12 cellular contexts compared by ENCODE assay signal in the genomic region with DNA sequence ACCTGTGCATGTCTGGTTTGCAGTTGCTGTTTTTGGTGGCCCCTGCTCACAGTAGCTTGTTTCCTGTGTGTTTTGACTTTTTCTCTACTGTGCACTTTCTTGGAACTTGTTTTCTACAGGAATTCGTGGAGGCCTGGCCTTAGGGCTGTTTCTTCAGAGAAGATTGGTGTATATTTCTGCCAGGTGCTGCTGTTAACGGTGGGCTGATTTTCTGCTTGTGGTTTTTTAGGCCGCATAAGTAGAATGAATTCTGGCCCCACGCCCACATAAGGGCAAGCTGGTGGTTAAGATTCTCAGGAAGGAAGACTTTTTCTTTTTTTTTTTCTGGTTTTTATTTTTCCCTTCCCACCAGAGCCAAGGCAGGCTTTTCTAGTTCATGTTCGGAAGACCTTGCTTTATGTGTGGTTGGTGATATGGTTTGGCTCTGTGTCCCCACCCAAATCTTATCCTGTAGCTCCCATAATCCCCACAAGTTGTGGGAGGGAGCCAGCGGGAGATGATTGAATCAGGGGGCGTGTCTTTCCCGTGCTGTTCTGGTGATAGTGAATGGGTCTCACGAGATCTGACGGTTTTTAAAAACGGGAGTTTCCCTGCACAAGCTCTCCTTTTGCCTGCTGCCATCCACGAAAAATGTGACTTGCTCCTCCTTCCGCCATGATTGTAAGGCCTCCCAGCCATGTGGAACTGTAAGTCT.
A peak's percentile ranks its signal among the peaks of the same experiment; 100 is the strongest.
DNase-seq lines count a peak whose midpoint lies in the region; ATAC-seq, FAIRE-seq and TF ChIP-seq lines count a peak whose summit lies in the region.
"Had no signal": no experiment of that assay in that cellular context is flagged by ENCODE, and none has a peak within 500 bp of the region (broad histone marks: within the 10 kb centered on the region; RNA-seq: fewer than 3 reads in every experiment).

No MANE protein-coding gene starts in this region.

- FAIRE-seq in GM12878 (lab: Jason Lieb, UNC) (no peak), urothelium cell line (lab: Jason Lieb, UNC) (no peak)
- FAIRE-seq: bronchial epithelial cell had no signal

- no peak for TF ChIP-seq RAD21 in GM12878 (IDR thresholded peaks at IDR 0.05; ENCODE audit: insufficient read depth, low read depth, low read length)

- peak; percentile 6 for DNase-seq in stimulated activated CD4-positive, alpha-beta T cell treated with anti-CD3 and anti-CD28 coated beads, Interleukin-2, amount 100 ng/mL, for 4 hours (ENCODE audit: low read depth)
- no peak for DNase-seq in stimulated activated CD4-positive, alpha-beta T cell treated with anti-CD3 and anti-CD28 coated beads, Interleukin-12 subunit alpha, Interleukin-12 subunit beta, amount 100 ng/mL, for 4 hours
- DNase-seq in RPMI8226 (peak; percentile 97), GM12878 (ENCODE audit: low read depth, low spot score) (peak; percentile 19), urothelium cell line (ENCODE audit: low spot score) (peak; percentile 19), DMS153 treated with DMSO at 0.1 percent for 48 hours (lab: John Stamatoyannopoulos, UW; ENCODE audit: unreplicated experiment) (no peak), iPS-NIHi11 (ENCODE audit: low spot score) (no peak)
- DNase-seq: H7, NCI-H82 had no signal

- TF ChIP-seq POLR2A in GM12878 (IDR thresholded peaks at IDR 0.05; ENCODE audit: low read depth, low read length) = no peak

- BruUV-seq in GM12878 (replicated peaks; lab: Mats Ljungman, UMichigan) = no TSS peak

- H3K4me3 ChIP-seq in GM12878 = no peak overlapping the region
- H3K4me3 ChIP-seq: SJSA1 had no signal

- H3K27ac ChIP-seq in GM12878 (ENCODE audit: control insufficient read depth, insufficient read depth) = no peak overlapping the region
- H3K27ac ChIP-seq: SJSA1 had no signal

- H3K9ac ChIP-seq in GM12878 (ENCODE audit: control insufficient read depth, insufficient read depth, low read length) = no peak overlapping the region

- H3K79me2 ChIP-seq in GM12878 (ENCODE audit: control insufficient read depth, insufficient read depth, low read length) = no peaks in the 10 kb centered on the region

- H3K4me2 ChIP-seq in GM12878 (ENCODE audit: control insufficient read depth, insufficient read depth) = peak overlapping the region; percentile 30

- peaks cover 8% of the 10 kb centered on the region for H3K9me3 ChIP-seq in GM12878 (replicated peaks; ENCODE audit: control insufficient read depth, insufficient read depth, low read length)
- H3K9me3 ChIP-seq: SJSA1 had no signal

- RAD21 ChIA-PET in GM12878 (lab: Charles Lee; ENCODE audit: unreplicated experiment) = no interaction called here

- no peaks in the 10 kb centered on the region; a peak in 1 of 4 replicates for H3K27me3 ChIP-seq in GM12878 (replicated peaks in 1 of 2; ENCODE audit: control insufficient read depth in 2 of 2, insufficient read depth in 2 of 2, low read length in 1 of 2)

- no peaks in the 10 kb centered on the region for H3K36me3 ChIP-seq in GM12878 (ENCODE audit: control insufficient read depth in 2 of 2, insufficient read depth in 2 of 2, low read length in 1 of 2)
- H3K36me3 ChIP-seq: SJSA1 had no signal

- POLR2A ChIA-PET in GM12878 (lab: Charles Lee) = interaction anchor here (0.6 kb wide), 1 partner anchor 23 kb away, joined by 3 read pairs; no protein-coding TSS in a partner anchor

- in situ Hi-C loops in GM12878 (cut with MboI) = no loop called here

- intact Hi-C loops in GM12878 (cut with micrococcal nuclease; ENCODE audit: unreplicated experiment) = no loop called here

- TF ChIP-seq CTCF in GM12878 (IDR thresholded peaks at IDR 0.05 in 2 of 3, conservative IDR thresholded peaks at IDR 0.05 in 1 of 3; ENCODE audit: control insufficient read depth in 2 of 3, extremely low read depth in 1 of 3, insufficient read depth in 1 of 3, low read depth in 3 of 3, low read length in 3 of 3) = no peak

- WGBS in GM12878 (ENCODE audit: insufficient coverage, insufficient replicate concordance, low lambda C conversion rate, missing lambda C conversion rate) = 13% methylated on average over 13 of the region's 13 CpGs

- CTCF ChIA-PET in GM12878 (lab: Yijun Ruan, JAX) = interaction anchor here (0.6 kb wide), 1 partner anchor 305 kb away, joined by 3 read pairs; no protein-coding TSS in a partner anchor

- H4K20me1 ChIP-seq in GM12878 (ENCODE audit: control insufficient read depth, insufficient read depth) = no peaks in the 10 kb centered on the region

- no peak for TF ChIP-seq EP300 in GM12878 (IDR thresholded peaks at IDR 0.05; ENCODE audit: borderline replicate concordance in 1 of 2, control insufficient read depth in 1 of 2, low read depth in 2 of 2, low read length in 2 of 2)

- peak overlapping the region; percentile 50; the same call in 1 of the 2 replicates for H2AFZ ChIP-seq in GM12878 (ENCODE audit: control insufficient read depth, low read depth, low read length)

- ATAC-seq in GM12878 (no peak), GM18870 (IDR thresholded peaks at IDR 0.05; ENCODE audit: unreplicated experiment) (no peak)

- SMC1A ChIA-PET in GM12878 (lab: Charles Lee; ENCODE audit: uncharacterized antibody, unreplicated experiment) = interaction anchor here (0.7 kb wide), 1 partner anchor 30 kb away, joined by 3 read pairs; no protein-coding TSS in a partner anchor

- H3K4me1 ChIP-seq in GM12878 (ENCODE audit: control insufficient read depth, insufficient read depth, low read length) = peaks cover 7% of the 10 kb centered on the region; the same call in 1 of the 2 replicates
- H3K4me1 ChIP-seq: SJSA1 had no signal

TF ChIP-seq in GM12878, 131 proteins besides CTCF, POLR2A, EP300 and RAD21:
- peak; percentile 41; the same call in 1 of the 2 replicates for TF ChIP-seq TCF3 (IDR thresholded peaks at IDR 0.05; ENCODE audit: borderline replicate concordance, insufficient read depth, low read depth, low read length)
- TF ChIP-seq, protein P1, sequence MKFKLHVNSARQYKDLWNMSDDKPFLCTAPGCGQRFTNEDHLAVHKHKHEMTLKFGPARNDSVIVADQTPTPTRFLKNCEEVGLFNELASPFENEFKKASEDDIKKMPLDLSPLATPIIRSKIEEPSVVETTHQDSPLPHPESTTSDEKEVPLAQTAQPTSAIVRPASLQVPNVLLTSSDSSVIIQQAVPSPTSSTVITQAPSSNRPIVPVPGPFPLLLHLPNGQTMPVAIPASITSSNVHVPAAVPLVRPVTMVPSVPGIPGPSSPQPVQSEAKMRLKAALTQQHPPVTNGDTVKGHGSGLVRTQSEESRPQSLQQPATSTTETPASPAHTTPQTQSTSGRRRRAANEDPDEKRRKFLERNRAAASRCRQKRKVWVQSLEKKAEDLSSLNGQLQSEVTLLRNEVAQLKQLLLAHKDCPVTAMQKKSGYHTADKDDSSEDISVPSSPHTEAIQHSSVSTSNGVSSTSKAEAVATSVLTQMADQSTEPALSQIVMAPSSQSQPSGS (IDR thresholded peaks at IDR 0.05; ENCODE audit: low read length) = peak; percentile 38; the same call in 1 of the 2 replicates
- 0 out of 2 replicates have a peak, but pooled peaks have one; percentile 21 for TF ChIP-seq CBFB (IDR thresholded peaks at IDR 0.05; ENCODE audit: low read depth)
- TF ChIP-seq EGR1 (IDR thresholded peaks at IDR 0.05; ENCODE audit: borderline replicate concordance in 1 of 2, low read depth in 2 of 2, low read length in 2 of 2) = no peak
- no peak for TF ChIP-seq ETV6 (conservative IDR thresholded peaks at IDR 0.05 in 1 of 2, IDR thresholded peaks at IDR 0.05 in 1 of 2; ENCODE audit: borderline replicate concordance in 1 of 2, low read depth in 1 of 2)
- TF ChIP-seq NR2F1 (conservative IDR thresholded peaks at IDR 0.05) = peak; percentile 25; the same call in 1 of the 2 replicates
- TF ChIP-seq, protein P2, sequence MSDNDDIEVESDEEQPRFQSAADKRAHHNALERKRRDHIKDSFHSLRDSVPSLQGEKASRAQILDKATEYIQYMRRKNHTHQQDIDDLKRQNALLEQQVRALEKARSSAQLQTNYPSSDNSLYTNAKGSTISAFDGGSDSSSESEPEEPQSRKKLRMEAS (IDR thresholded peaks at IDR 0.05; ENCODE audit: low read depth, low read length) = no peak
- TF ChIP-seq RUNX3 (IDR thresholded peaks at IDR 0.05; ENCODE audit: low read length) = peak; percentile 82

Comparison
In these comparisons a context has a peak if more than half of its experiments do, and no peak if none do; other contexts are left out.
1. DNase-seq: peak in stimulated activated CD4-positive, alpha-beta T cell treated with anti-CD3 and anti-CD28 coated beads, Interleukin-2, amount 100 ng/mL, for 4 hours (single experiment), RPMI8226 (single experiment), GM12878 (single experiment) and urothelium cell line (single experiment); none in stimulated activated CD4-positive, alpha-beta T cell treated with anti-CD3 and anti-CD28 coated beads, Interleukin-12 subunit alpha, Interleukin-12 subunit beta, amount 100 ng/mL, for 4 hours (single experiment), DMS153 treated with DMSO at 0.1 percent for 48 hours (single experiment) and iPS-NIHi11 (single experiment).